Comparison of ENCODE assay signal across 8 cellular contexts in genomic region chr2:86078801-86079545, GRCh38. TPM values are rescaled to one million over a fixed set of nuclear protein-coding genes. Genes with fewer than 3 reads are reported as not detected.
DNase-seq lines count a peak whose midpoint lies in the region; ATAC-seq and TF ChIP-seq lines count a peak whose summit lies in the region.

No MANE protein-coding gene starts in this region.

- H3K9me3 ChIP-seq in DND-41 (ENCODE audit: insufficient read depth, low read length, severe bottlenecking) (no peaks in the 10 kb centered on the region), psoas muscle (no peaks in the 10 kb centered on the region)

- TF ChIP-seq CTCF in DND-41 (IDR thresholded peaks at IDR 0.05; ENCODE audit: borderline replicate concordance, extremely low read depth, low read length, poor library complexity, severe bottlenecking) (peak; percentile 69), activated B cell treated with CpG ODN at 0.5 μM for 24 hours (IDR thresholded peaks at IDR 0.05) (no peak), psoas muscle (IDR thresholded peaks at IDR 0.05) (peak; percentile 60)

- H3K4me1 ChIP-seq in DND-41 (ENCODE audit: insufficient read depth, low read length): peaks cover 13% of the 10 kb centered on the region
- H3K4me1 ChIP-seq in psoas muscle: peaks cover 17% of the 10 kb centered on the region

- H3K4me1 Mint-ChIP-seq in activated B cell treated with CpG ODN at 0.5 μM for 24 hours: peaks cover 35% of the 10 kb centered on the region

- no peak overlapping the region for H3K4me3 Mint-ChIP-seq in activated B cell treated with CpG ODN at 0.5 μM for 24 hours

- DNase-seq in DND-41: peak; percentile 24
- peak; percentile 9 for DNase-seq in Jurkat, Clone E6-1 (ENCODE audit: low read depth, low spot score)
- DNase-seq in activated B cell treated with CpG ODN at 0.5 μM for 24 hours: no peak
- DNase-seq in glomerular endothelial cell (ENCODE audit: extremely low read depth, low read depth, low spot score): peak; percentile 31
- DNase-seq in psoas muscle: no peak
- DNase-seq in retina: no peak
- DNase-seq in KG1 (lab: John Stamatoyannopoulos, UW): no peak

- WGBS in psoas muscle, 3 donors: 34 to 38% (median 36%) methylated on average over 7 of the region's 7 CpGs

- POLR2A ChIA-PET in activated B cell treated with CpG ODN at 0.5 μM for 24 hours (lab: Charles Lee): interaction anchor here (1.4 to 3.7 kb wide), 2 partner anchors 85 to 250 kb away, joined by 3 to 36 read pairs; no protein-coding TSS in a partner anchor

- intact Hi-C loops in activated B cell treated with CpG ODN at 0.5 μM for 24 hours (cut with micrococcal nuclease): no loop called here
- intact Hi-C loops in psoas muscle (cut with DNase I): loop anchor here (2.0 to 10.0 kb wide), 5 partner anchors 42 to 354 kb away; no protein-coding TSS in a partner anchor

- H3K9me3 Mint-ChIP-seq in activated B cell treated with CpG ODN at 0.5 μM for 24 hours: no peaks in the 10 kb centered on the region

- H3K27me3 Mint-ChIP-seq in activated B cell treated with CpG ODN at 0.5 μM for 24 hours: no peaks in the 10 kb centered on the region

- peak overlapping the region; percentile 60 for H3K27ac ChIP-seq in DND-41 (ENCODE audit: low read length)
- peak overlapping the region; percentile 23 for H3K27ac ChIP-seq in psoas muscle

- H3K36me3 Mint-ChIP-seq in activated B cell treated with CpG ODN at 0.5 μM for 24 hours (ENCODE audit: low read depth): peaks cover 76% of the 10 kb centered on the region

- H3K27ac Mint-ChIP-seq in activated B cell treated with CpG ODN at 0.5 μM for 24 hours: peak overlapping the region; percentile 59

- no peak overlapping the region for H3K9ac ChIP-seq in DND-41 (ENCODE audit: low read depth, low read length)

- H3K36me3 ChIP-seq in DND-41 (ENCODE audit: insufficient read depth, low read length) (peaks cover 84% of the 10 kb centered on the region), psoas muscle (ENCODE audit: insufficient read depth in 1 of 2, low read depth in 1 of 2) (peaks cover 7 to 79% of the 10 kb centered on the region in 2 donors)

- H3K4me2 ChIP-seq in DND-41 (ENCODE audit: insufficient read depth, low read length): no peak overlapping the region

- H3K79me2 ChIP-seq in DND-41 (ENCODE audit: insufficient read depth, low read length): no peaks in the 10 kb centered on the region; the same call in 1 of the 2 replicates

- no peak overlapping the region for H2AFZ ChIP-seq in DND-41 (ENCODE audit: low read depth, low read length)

- ATAC-seq in DND-41 (ENCODE audit: insufficient read depth, low read depth) (peak; percentile 50), activated B cell treated with CpG ODN at 0.5 μM for 24 hours (ENCODE audit: low read depth) (peak; percentile 37), psoas muscle (peak; percentile 77 to 83 (median 82)), GM21381 (IDR thresholded peaks at IDR 0.05; ENCODE audit: unreplicated experiment) (no peak)

- CTCF ChIA-PET in activated B cell treated with CpG ODN at 0.5 μM for 24 hours (lab: Charles Lee): interaction anchor here (0.6 to 9.7 kb wide), 16 partner anchors 10 to 350 kb away, joined by 3 to 236 read pairs (median 4); partner anchors contain the start of gene ST3GAL5

- H3K27me3 ChIP-seq in DND-41 (ENCODE audit: insufficient read depth, low read length, poor library complexity): no peaks in the 10 kb centered on the region
- H3K27me3 ChIP-seq in psoas muscle (ENCODE audit: insufficient read depth in 3 of 3, low read length in 2 of 3): no peaks in the 10 kb centered on the region

- no peak overlapping the region for H3K4me3 ChIP-seq in DND-41 (ENCODE audit: low read depth in 1 of 2, low read length in 2 of 2)
- no peak overlapping the region for H3K4me3 ChIP-seq in Jurkat, Clone E6-1 (ENCODE audit: low read length)
- no peak overlapping the region for H3K4me3 ChIP-seq in psoas muscle

- no peaks in the 10 kb centered on the region for H4K20me1 ChIP-seq in DND-41 (ENCODE audit: insufficient read depth, low read length)

RNA-seq across cellular contexts. Expression of gene POLR1A, which starts 26.7 kb away (rescaled TPM):
- 27.4 TPM for polyA plus RNA-seq in Jurkat, Clone E6-1 (2012; ENCODE audit: insufficient read depth, insufficient read length)
- total RNA-seq in activated B cell treated with CpG ODN at 0.5 μM for 24 hours (47.8 and 53.4 TPM in 2 replicates), glomerular endothelial cell (26.4 and 27.0 TPM in 2 replicates), psoas muscle (10 to 100 TPM; 27.0 to 41.6 (median 36.8) TPM)
- polyA plus RNA-seq in psoas muscle: 10 to 100 TPM in 2 of 3 donors, 1 to 10 TPM in 1; 6.1 to 15.1 (median 11.9) TPM

RNA-seq across cellular contexts. Expression of gene PTCD3, which starts 27.1 kb away (rescaled TPM):
- 141 TPM for polyA plus RNA-seq in Jurkat, Clone E6-1 (2012; ENCODE audit: insufficient read depth, insufficient read length)
- total RNA-seq in activated B cell treated with CpG ODN at 0.5 μM for 24 hours (135 and 148 TPM in 2 replicates), glomerular endothelial cell (30.8 and 106 TPM in 2 replicates), psoas muscle (100 to 1,000 TPM in 3 of 4 donors, 10 to 100 TPM in 1; 92.5 to 148 (median 113) TPM)
- polyA plus RNA-seq in psoas muscle: 10 to 100 TPM; 32.8 to 56.3 (median 42.9) TPM

Comparison
In these comparisons a context has a peak if more than half of its experiments do, and no peak if none do; other contexts are left out.
1. DNase-seq: peak in DND-41 (single experiment), Jurkat, Clone E6-1 (single experiment) and glomerular endothelial cell (single experiment); none in activated B cell treated with CpG ODN at 0.5 μM for 24 hours (single experiment), psoas muscle (0 of 2), retina (single experiment) and KG1 (single experiment).